In genomic region chr5:134466241-134467069, GRCh38 we compare ENCODE assay signal across 8 cellular contexts. TPM values are rescaled to one million over a fixed set of nuclear protein-coding genes. Genes with fewer than 3 reads are reported as not detected.
DNase-seq lines count a peak whose midpoint lies in the region; ATAC-seq and TF ChIP-seq lines count a peak whose summit lies in the region.

No MANE protein-coding gene starts in this region.

- no peaks in the 10 kb centered on the region for H3K9me3 ChIP-seq in NT2/D1 (ENCODE audit: insufficient read depth, low read length)
- H3K9me3 ChIP-seq in mononuclear cell (ENCODE audit: low read depth, low read length) = no peaks in the 10 kb centered on the region
- no peaks in the 10 kb centered on the region for H3K9me3 ChIP-seq in stomach smooth muscle (ENCODE audit: control insufficient read depth in 2 of 2, low read length in 2 of 2)

- peaks cover 16% of the 10 kb centered on the region for H3K4me1 Mint-ChIP-seq in activated T-cell treated with anti-CD3 and anti-CD28 coated beads, Interleukin-2, amount 50 U/mL, for 4 hours (ENCODE audit: low read depth)

- H3K9me3 Mint-ChIP-seq in activated T-cell treated with anti-CD3 and anti-CD28 coated beads, Interleukin-2, amount 50 U/mL, for 4 hours = no peaks in the 10 kb centered on the region

- H3K9ac ChIP-seq in NT2/D1 (ENCODE audit: insufficient read length, low read depth) = peak overlapping the region; percentile 95
- H3K9ac ChIP-seq in stomach smooth muscle (ENCODE audit: low read length in 2 of 2) = peak overlapping the region; percentile 87 to 90

- H3K36me3 Mint-ChIP-seq in activated T-cell treated with anti-CD3 and anti-CD28 coated beads, Interleukin-2, amount 50 U/mL, for 4 hours (ENCODE audit: insufficient read depth) = no peaks in the 10 kb centered on the region

- H3K36me3 ChIP-seq in NT2/D1 (ENCODE audit: insufficient read depth, insufficient read length, low read length) (no peaks in the 10 kb centered on the region), stomach smooth muscle (ENCODE audit: control insufficient read depth in 2 of 2, insufficient read depth in 2 of 2, low read length in 2 of 2) (no peaks in the 10 kb centered on the region)

- DNase-seq in AG10803 (ENCODE audit: low read depth) = peak; percentile 63
- DNase-seq in HS-5 (ENCODE audit: low read depth) = peak; percentile 47
- DNase-seq in NT2/D1 (ENCODE audit: low read depth, low spot score) = peak; percentile 84
- DNase-seq in activated T-cell treated with anti-CD3 and anti-CD28 coated beads, Interleukin-2, amount 50 U/mL, for 4 hours = peak; percentile 21

- no peaks in the 10 kb centered on the region for H3K27me3 ChIP-seq in NT2/D1 (ENCODE audit: insufficient read depth, insufficient read length)
- H3K27me3 ChIP-seq in mononuclear cell (ENCODE audit: insufficient read depth, low read length) = no peaks in the 10 kb centered on the region
- H3K27me3 ChIP-seq in stomach smooth muscle (ENCODE audit: control insufficient read depth in 1 of 2, insufficient read depth in 2 of 2, low read length in 2 of 2) = no peaks in the 10 kb centered on the region

- ATAC-seq in GM19043 (IDR thresholded peaks at IDR 0.05; ENCODE audit: low read depth, unreplicated experiment) (peak; percentile 23), esophagus mucosa (peak; percentile 89)
- peak; percentile 60 to 63 for ATAC-seq in activated T-cell treated with anti-CD3 and anti-CD28 coated beads, Interleukin-2, amount 50 U/mL, for 4 hours

- H3K4me3 ChIP-seq in AG10803 (ENCODE audit: low read length) (peak overlapping the region; percentile 43), NT2/D1 (ENCODE audit: insufficient read length, low read depth) (peak overlapping the region; percentile 69), mononuclear cell (ENCODE audit: low read length) (peak overlapping the region; percentile 48), stomach smooth muscle (ENCODE audit: low read length in 2 of 2) (peak overlapping the region; percentile 71 to 77)

- H3K4me3 Mint-ChIP-seq in activated T-cell treated with anti-CD3 and anti-CD28 coated beads, Interleukin-2, amount 50 U/mL, for 4 hours = peak overlapping the region; percentile 76

- H3K4me1 ChIP-seq in NT2/D1 (ENCODE audit: insufficient read depth, insufficient read length) (peaks cover 2% of the 10 kb centered on the region), mononuclear cell (ENCODE audit: insufficient read depth, low read length) (peaks cover 35% of the 10 kb centered on the region), stomach smooth muscle (ENCODE audit: control insufficient read depth, insufficient read depth, low read length) (peaks cover 21% of the 10 kb centered on the region)

- H3K27me3 Mint-ChIP-seq in activated T-cell treated with anti-CD3 and anti-CD28 coated beads, Interleukin-2, amount 50 U/mL, for 4 hours (ENCODE audit: low read depth) = no peaks in the 10 kb centered on the region

- peak overlapping the region; percentile 97 for H3K27ac ChIP-seq in stomach smooth muscle (ENCODE audit: low read length)

- TF ChIP-seq CTCF in AG10803 (conservative IDR thresholded peaks at IDR 0.05; ENCODE audit: low read length) = no peak

RNA-seq across cellular contexts. Expression of gene CDKN2AIPNL, which starts 54.8 kb away (rescaled TPM):
- total RNA-seq in activated T-cell treated with anti-CD3 and anti-CD28 coated beads, Interleukin-2, amount 50 U/mL, for 4 hours = 10 to 100 TPM; 44.0 to 44.4 (median 44.0) TPM
- 19.4 TPM for total RNA-seq in esophagus mucosa
- 13.0 TPM for total RNA-seq in mononuclear cell

RNA-seq across cellular contexts. Expression of gene JADE2, which starts 59.0 kb away (rescaled TPM):
- 10 to 100 TPM; 73.6 to 83.6 (median 76.8) TPM for total RNA-seq in activated T-cell treated with anti-CD3 and anti-CD28 coated beads, Interleukin-2, amount 50 U/mL, for 4 hours
- total RNA-seq in esophagus mucosa (12.9 TPM), mononuclear cell (51.3 TPM)

Comparison
In these comparisons a context has a peak if more than half of its experiments do, and no peak if none do; other contexts are left out.
1. Peak in every context shown above with its lines: DNase-seq, ATAC-seq, H3K4me3 ChIP-seq and H3K27ac ChIP-seq.
2. DNase-seq: peak in every context shown above with its lines; median percentile 84 in NT2/D1; 63 in AG10803; 47 in HS-5; 21 in activated T-cell treated with anti-CD3 and anti-CD28 coated beads, Interleukin-2, amount 50 U/mL, for 4 hours.
3. ATAC-seq: peak in every context shown above with its lines; median percentile 89 in esophagus mucosa; 62 in activated T-cell treated with anti-CD3 and anti-CD28 coated beads, Interleukin-2, amount 50 U/mL, for 4 hours; 23 in GM19043.